Comparison of ENCODE assay signal across 12 cellular contexts in the genomic region with DNA sequence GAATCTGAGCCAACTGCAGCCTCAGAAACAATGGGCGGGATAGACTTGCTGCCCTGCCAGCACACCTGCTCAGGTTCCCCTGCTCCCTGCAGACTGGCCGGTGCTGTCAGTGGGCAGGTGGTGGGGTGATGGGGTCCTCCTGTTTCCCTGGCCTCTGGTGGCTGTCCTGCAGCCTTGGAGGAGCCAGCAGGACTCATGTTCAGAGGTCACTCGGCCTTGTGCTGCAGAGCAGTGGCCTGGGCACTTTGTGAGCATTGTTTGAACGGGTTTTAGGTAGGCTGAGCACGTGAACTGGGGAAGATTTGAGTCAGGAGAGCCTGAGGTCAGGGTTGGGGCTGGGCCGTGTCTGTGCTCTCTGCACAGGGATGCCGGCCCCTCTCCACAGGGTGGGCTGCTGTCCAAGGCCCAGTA. TPM values are rescaled to one million over a fixed set of nuclear protein-coding genes. Genes with fewer than 3 reads are reported as not detected.
A peak's percentile ranks its signal among the peaks of the same experiment; 100 is the strongest.
DNase-seq lines count a peak whose midpoint lies in the region; ATAC-seq and TF ChIP-seq lines count a peak whose summit lies in the region.
"Had no signal": no experiment of that assay in that cellular context is flagged by ENCODE, and none has a peak within 500 bp of the region (broad histone marks: within the 10 kb centered on the region; RNA-seq: fewer than 3 reads in every experiment).

No MANE protein-coding gene starts in this region.

- H3K79me2 ChIP-seq in GM23338 (replicated peaks; ENCODE audit: insufficient read depth) (no peaks in the 10 kb centered on the region), osteoblast (ENCODE audit: insufficient read depth, low read length) (no peaks in the 10 kb centered on the region)

- H3K27ac ChIP-seq in BLaER1, result peak overlapping the region; percentile 26; the same call in 1 of the 2 replicates
- no peak overlapping the region for H3K27ac ChIP-seq in GM23338 (ENCODE audit: low read depth)
- no peak overlapping the region for H3K27ac ChIP-seq in endodermal cell (ENCODE audit: low read depth, low read length)
- no peak overlapping the region for H3K27ac ChIP-seq in osteoblast (ENCODE audit: low read depth, low read length)

- H3K36me3 ChIP-seq in BLaER1, result peaks cover 82% of the 10 kb centered on the region
- 0 out of 2 replicates have a peak, but pooled peaks cover 4% of the 10 kb centered on the region for H3K36me3 ChIP-seq in GM23338 (ENCODE audit: insufficient read depth)
- H3K36me3 ChIP-seq in endodermal cell (ENCODE audit: control insufficient read depth, insufficient read depth, low read length), result peaks cover 16% of the 10 kb centered on the region
- H3K36me3 ChIP-seq in osteoblast (ENCODE audit: insufficient read depth, low read length), result peaks cover 43% of the 10 kb centered on the region

- H3K9me2 ChIP-seq in GM23338 (ENCODE audit: insufficient read depth), result no peaks in the 10 kb centered on the region

- DNase-seq in GM23338 (ENCODE audit: low spot score), result no peak
- DNase-seq in endodermal cell, result no peak
- peak; percentile 53 for DNase-seq in osteoblast (ENCODE audit: insufficient read length, low spot score, missing footprints)
- no peak for DNase-seq in activated gamma-delta T cell (lab: John Stamatoyannopoulos, UW)
- DNase-seq in hippocampal formation (lab: John Stamatoyannopoulos, UW), result no peak
- no peak for DNase-seq in GF-D8 (lab: John Stamatoyannopoulos, UW)
- DNase-seq: Caco-2; CD8-positive, alpha-beta memory T cell; DMS53 had no signal

- WGBS in endodermal cell (ENCODE audit: insufficient coverage in 1 of 2, insufficient read length in 1 of 2), 2 experiments, result 88 to 90% methylated on average over 5 to 7 of the region's 7 CpGs

- H3K4me1 ChIP-seq in BLaER1 (peaks cover 51% of the 10 kb centered on the region), GM23338 (ENCODE audit: insufficient read depth) (no peaks in the 10 kb centered on the region), endodermal cell (ENCODE audit: control insufficient read depth, insufficient read depth, low read length) (no peaks in the 10 kb centered on the region), osteoblast (ENCODE audit: insufficient read depth, low read length) (no peaks in the 10 kb centered on the region)
- H3K4me1 ChIP-seq: Caco-2 had no signal

- no peaks in the 10 kb centered on the region for H3K9me3 ChIP-seq in BLaER1
- H3K9me3 ChIP-seq in endodermal cell (ENCODE audit: control insufficient read depth, low read length), result no peaks in the 10 kb centered on the region
- no peaks in the 10 kb centered on the region for H3K9me3 ChIP-seq in osteoblast (ENCODE audit: low read depth, low read length)
- H3K9me3 ChIP-seq: Caco-2 had no signal

- peaks cover 9% of the 10 kb centered on the region for H3K27me3 Mint-ChIP-seq in GM23338 (ENCODE audit: insufficient read depth, low read depth, poor library complexity)
- H3K27me3 Mint-ChIP-seq in endodermal cell (ENCODE audit: insufficient read depth), result no peaks in the 10 kb centered on the region
- H3K27me3 Mint-ChIP-seq: CD8-positive, alpha-beta memory T cell had no signal

- H3K27me3 ChIP-seq in BLaER1 (no peaks in the 10 kb centered on the region), GM23338 (ENCODE audit: insufficient read depth) (no peaks in the 10 kb centered on the region), endodermal cell (ENCODE audit: control insufficient read depth, insufficient read depth, low read length, poor library complexity, severe bottlenecking) (no peaks in the 10 kb centered on the region), osteoblast (ENCODE audit: insufficient read depth, low read length) (no peaks in the 10 kb centered on the region)

- H3K9me3 Mint-ChIP-seq in GM23338 (peaks cover 6% of the 10 kb centered on the region; the same call in 2 of the 3 replicates), endodermal cell (peaks cover 3% of the 10 kb centered on the region)
- H3K9me3 Mint-ChIP-seq: CD8-positive, alpha-beta memory T cell had no signal

- H3K4me3 ChIP-seq in BLaER1, result no peak overlapping the region
- no peak overlapping the region for H3K4me3 ChIP-seq in GM23338
- no peak overlapping the region for H3K4me3 ChIP-seq in endodermal cell (ENCODE audit: low read length)
- no peak overlapping the region for H3K4me3 ChIP-seq in osteoblast (ENCODE audit: insufficient read depth, low read length)

- H4K20me1 ChIP-seq in BLaER1 (peaks cover 27% of the 10 kb centered on the region), GM23338 (replicated peaks; ENCODE audit: insufficient read depth) (no peaks in the 10 kb centered on the region; the same call in 1 of the 2 replicates), osteoblast (ENCODE audit: insufficient read depth, low read length) (no peaks in the 10 kb centered on the region)

- no peak for ATAC-seq in GM23338
- ATAC-seq: HCT116, HepG2 had no signal

- H3K4me3 Mint-ChIP-seq in GM23338, result no peak overlapping the region
- H3K4me3 Mint-ChIP-seq in endodermal cell, result no peak overlapping the region
- H3K4me3 Mint-ChIP-seq: CD8-positive, alpha-beta memory T cell had no signal

- H3K27ac Mint-ChIP-seq in GM23338, result peak overlapping the region; percentile 8; the same call in 1 of the 2 replicates
- peak overlapping the region; percentile 39 for H3K27ac Mint-ChIP-seq in endodermal cell

- H3K9ac ChIP-seq in BLaER1 (0 out of 2 replicates have a peak overlapping the region, but pooled peaks have one; percentile 21), endodermal cell (ENCODE audit: extremely low read depth, low read length, poor library complexity, severe bottlenecking) (no peak overlapping the region)

- TF ChIP-seq CTCF in GM23338 (conservative IDR thresholded peaks at IDR 0.05; ENCODE audit: low read depth in 2 of 2) (no peak), endodermal cell (conservative IDR thresholded peaks at IDR 0.05) (no peak), osteoblast (IDR thresholded peaks at IDR 0.05; ENCODE audit: extremely low read depth, low read depth, low read length) (no peak)

- no peak overlapping the region for H2AFZ ChIP-seq in GM23338
- H2AFZ ChIP-seq in osteoblast (ENCODE audit: low read length), result no peak overlapping the region

- H3K4me1 Mint-ChIP-seq in GM23338, result no peaks in the 10 kb centered on the region
- H3K4me1 Mint-ChIP-seq in endodermal cell, result no peaks in the 10 kb centered on the region

- H3K4me2 ChIP-seq in BLaER1, result no peak overlapping the region
- no peak overlapping the region for H3K4me2 ChIP-seq in GM23338
- H3K4me2 ChIP-seq in osteoblast (ENCODE audit: insufficient read depth, low read length), result no peak overlapping the region

- H3K36me3 Mint-ChIP-seq in GM23338 (ENCODE audit: low read depth) (peaks cover 9% of the 10 kb centered on the region), endodermal cell (ENCODE audit: low read depth) (peaks cover 34% of the 10 kb centered on the region)

- no peaks in the 10 kb centered on the region for H3F3A ChIP-seq in GM23338 (replicated peaks; ENCODE audit: low read depth)

TF ChIP-seq in GM23338, 12 proteins besides CTCF, POLR2A, EP300 and RAD21:
- TF ChIP-seq NANOG (IDR thresholded peaks at IDR 0.05; ENCODE audit: borderline replicate concordance), result no peak
- no peak for TF ChIP-seq ZNF331 (CRISPR knock-in tag; IDR thresholded peaks at IDR 0.05; ENCODE audit: low read depth)
TF ChIP-seq in GM23338: peak in this region for 0.

RNA-seq across cellular contexts. Expression of a gene that starts 17.6 kb away (rescaled TPM):
- 30.7 and 34.1 TPM in 2 replicates for total RNA-seq in GM23338 (2014; rRNA removed; shearing (Covaris generic))
- 21.6 and 23.0 TPM in 2 replicates for polyA plus RNA-seq in GM23338 (2016; fragmentation: Nextera tagmentation; extraction: Ambion mirVana)
- total RNA-seq in endodermal cell (10 to 100 TPM; 39.9 to 41.2 TPM), osteoblast (25.3 and 29.2 TPM in 2 replicates)
- polyA plus RNA-seq in endodermal cell (2013, experiment 1 of 2), result 39.4 TPM
- polyA plus RNA-seq in endodermal cell (2013, experiment 2 of 2), result 35.8 TPM

RNA-seq across cellular contexts. Expression of a gene that starts 41.3 kb away (rescaled TPM):
- total RNA-seq in GM23338 (2014; rRNA removed; shearing (Covaris generic)), result 60.3 and 62.3 TPM in 2 replicates
- polyA plus RNA-seq in GM23338 (2016; fragmentation: Nextera tagmentation; extraction: Ambion mirVana), result 72.7 and 74.8 TPM in 2 replicates
- total RNA-seq in endodermal cell, result 10 to 100 TPM; 30.3 to 61.4 TPM
- polyA plus RNA-seq in endodermal cell (2013, experiment 1 of 2), result 17.6 TPM
- polyA plus RNA-seq in endodermal cell (2013, experiment 2 of 2), result 20.9 TPM
- total RNA-seq in osteoblast, result 10.5 and 13.3 TPM in 2 replicates

RNA-seq across cellular contexts. Expression of a gene that starts 50.8 kb away (rescaled TPM):
- 0.14 TPM in 1 of 2 replicates, not detected in the other for total RNA-seq in GM23338 (2014; rRNA removed; shearing (Covaris generic))
- 0.35 TPM in 1 of 2 replicates, not detected in the other for polyA plus RNA-seq in GM23338 (2016; fragmentation: Nextera tagmentation; extraction: Ambion mirVana)
- total RNA-seq in endodermal cell (under 1 TPM; 0.46 to 0.84 TPM), osteoblast (0.29 and 0.36 TPM in 2 replicates)
- 0.53 TPM for polyA plus RNA-seq in endodermal cell (2013, experiment 1 of 2)
- 0.41 TPM for polyA plus RNA-seq in endodermal cell (2013, experiment 2 of 2)
- total RNA-seq: Caco-2 had no signal
- polyA plus RNA-seq: CD8-positive, alpha-beta memory T cell had no signal

RNA-seq across cellular contexts. Expression of a gene that starts 52.2 kb away (rescaled TPM):
- total RNA-seq in GM23338 (2014; rRNA removed; shearing (Covaris generic)), result 5.5 and 6.0 TPM in 2 replicates
- 4.4 and 4.9 TPM in 2 replicates for polyA plus RNA-seq in GM23338 (2016; fragmentation: Nextera tagmentation; extraction: Ambion mirVana)
- total RNA-seq in endodermal cell (10 to 100 TPM; 13.4 to 23.4 TPM), osteoblast (1.8 and 2.2 TPM in 2 replicates)
- 27.1 TPM for polyA plus RNA-seq in endodermal cell (2013, experiment 1 of 2)
- 27.2 TPM for polyA plus RNA-seq in endodermal cell (2013, experiment 2 of 2)

RNA-seq across cellular contexts. Expression of a gene that starts 53.6 kb away (rescaled TPM):
- total RNA-seq in GM23338 (2014; rRNA removed; shearing (Covaris generic)), result 58.8 and 83.7 TPM in 2 replicates
- polyA plus RNA-seq in GM23338 (2016; fragmentation: Nextera tagmentation; extraction: Ambion mirVana), result 53.3 and 58.4 TPM in 2 replicates
- total RNA-seq in endodermal cell (10 to 100 TPM; 16.4 to 19.9 TPM), osteoblast (15.6 and 25.0 TPM in 2 replicates)
- 11.6 TPM for polyA plus RNA-seq in endodermal cell (2013, experiment 1 of 2)
- polyA plus RNA-seq in endodermal cell (2013, experiment 2 of 2), result 11.3 TPM
